ENCODE assay signal across 16 cellular contexts in genomic region chr5:136052692-136053335, GRCh38. TPM values are rescaled to one million over a fixed set of nuclear protein-coding genes. Genes with fewer than 3 reads are reported as not detected.
DNase-seq lines count a peak whose midpoint lies in the region; ATAC-seq, FAIRE-seq and TF ChIP-seq lines count a peak whose summit lies in the region.
"Had no signal": no experiment of that assay in that cellular context is flagged by ENCODE, and none has a peak within 500 bp of the region (broad histone marks: within the 10 kb centered on the region; RNA-seq: fewer than 3 reads in every experiment).

No MANE protein-coding gene starts in this region.

- TF ChIP-seq CTCF in A549 (IDR thresholded peaks at IDR 0.05) (no peak), Panc1 (IDR thresholded peaks at IDR 0.05) (no peak), fibroblast of lung (conservative IDR thresholded peaks at IDR 0.05 in 1 of 2, IDR thresholded peaks at IDR 0.05 in 1 of 2; ENCODE audit: low read depth in 1 of 2, low read length in 2 of 2) (no peak), psoas muscle (IDR thresholded peaks at IDR 0.05) (no peak), CD14-positive monocyte (IDR thresholded peaks at IDR 0.05) (no peak), neural progenitor cell (IDR thresholded peaks at IDR 0.05) (no peak)

- FAIRE-seq in A549 (lab: Jason Lieb, UNC), result no peak
- FAIRE-seq: pancreas, small intestine had no signal

- H3K79me2 ChIP-seq in fibroblast of lung (ENCODE audit: control insufficient read depth, insufficient read depth, low read length) (no peaks in the 10 kb centered on the region), neural progenitor cell (ENCODE audit: low read depth) (no peaks in the 10 kb centered on the region)

- H3K27me3 Mint-ChIP-seq in CD14-positive monocyte (ENCODE audit: low read depth in 3 of 3) (peaks cover 0 to 5% (median 4%) of the 10 kb centered on the region in 3 donors), neural progenitor cell (ENCODE audit: insufficient read depth, low read depth) (peaks cover 4% of the 10 kb centered on the region)
- H3K27me3 Mint-ChIP-seq: CD8-positive, alpha-beta memory T cell had no signal

- H2AFZ ChIP-seq in fibroblast of lung (ENCODE audit: low read length), result no peak overlapping the region
- H2AFZ ChIP-seq in neural progenitor cell (replicated peaks), result no peak overlapping the region

- H3K9ac ChIP-seq in fibroblast of lung (ENCODE audit: insufficient read depth, low read length), result no peak overlapping the region
- H3K9ac ChIP-seq in neural progenitor cell, result no peak overlapping the region

- H3K27ac ChIP-seq in A549 (peak overlapping the region; percentile 86 to 93), Panc1 (ENCODE audit: low read length) (peak overlapping the region; percentile 52), fibroblast of lung (ENCODE audit: insufficient read depth, low read length) (peak overlapping the region; percentile 92), psoas muscle (peak overlapping the region; percentile 30), neural progenitor cell (no peak overlapping the region)
- H3K27ac ChIP-seq: pancreas had no signal

- ATAC-seq in A549 (peak; percentile 1 to 2; a peak in 5 of 6 replicates), Panc1 (no peak; the same call in 1 of the 2 replicates), psoas muscle (no peak)

- H3K4me1 ChIP-seq in A549, result peaks cover 97% of the 10 kb centered on the region
- H3K4me1 ChIP-seq in Panc1 (ENCODE audit: control insufficient read depth, insufficient read depth, low read length), result peaks cover 30% of the 10 kb centered on the region
- peaks cover 41% of the 10 kb centered on the region for H3K4me1 ChIP-seq in fibroblast of lung (ENCODE audit: control insufficient read depth, extremely low read depth, insufficient read depth, low read length)
- H3K4me1 ChIP-seq in psoas muscle, result no peaks in the 10 kb centered on the region
- peaks cover 6% of the 10 kb centered on the region for H3K4me1 ChIP-seq in neural progenitor cell
- H3K4me1 ChIP-seq: pancreas had no signal

- in situ Hi-C loops in Panc1 (cut with HindIII; ENCODE audit: low pct_unique_long_range_greater_than_20kb, low sequenced_read_pairs), result no loop called here

- POLR2A ChIA-PET in A549 (lab: Yijun Ruan, JAX), result interaction anchor here (0.9 to 3.7 kb wide), 5 partner anchors 12 to 132 kb away, joined by 3 to 13 read pairs (median 5); partner anchors contain the start of gene TGFBI
- POLR2A ChIA-PET in Panc1 (lab: Charles Lee), result interaction anchor here (1.2 kb wide), 1 partner anchor 16 kb away, joined by 5 read pairs; no protein-coding TSS in a partner anchor

- intact Hi-C loops in Panc1 (cut with micrococcal nuclease; ENCODE audit: unreplicated experiment) (no loop called here), psoas muscle (cut with DNase I) (no loop called here), CD14-positive monocyte (cut with micrococcal nuclease) (no loop called here), posterior vena cava (cut with DNase I) (loop anchor here in 1 of 2 donors (2.0 kb wide), 1 partner anchor 24 kb away; the partner anchor contains the start of gene TGFBI)

- H3K27me3 ChIP-seq in Panc1 (ENCODE audit: control insufficient read depth, insufficient read depth, low read length) (no peaks in the 10 kb centered on the region), fibroblast of lung (ENCODE audit: control insufficient read depth, insufficient read depth, low read length) (no peaks in the 10 kb centered on the region), psoas muscle (ENCODE audit: insufficient read depth in 3 of 3, low read length in 2 of 3) (no peaks in the 10 kb centered on the region), neural progenitor cell (no peaks in the 10 kb centered on the region)
- H3K27me3 ChIP-seq: pancreas, tibial nerve had no signal

- H3K4me3 Mint-ChIP-seq in CD14-positive monocyte (no peak overlapping the region), neural progenitor cell (no peak overlapping the region)
- H3K4me3 Mint-ChIP-seq: activated T-helper 1 cell treated with anti-CD3 and anti-CD28 coated beads, Interleukin-12 subunit alpha, Interleukin-12 subunit beta, Interleukin-2, Interleukin-4 antibody, amounts not matched to agents 30 ng/mL and 10 ng/mL and 1 ng/mL, durations not matched to agents 14 hours and 24 hours and 36 hours; CD8-positive, alpha-beta memory T cell had no signal

- peaks cover 44% of the 10 kb centered on the region for H3K4me1 Mint-ChIP-seq in CD14-positive monocyte
- peaks cover 26% of the 10 kb centered on the region for H3K4me1 Mint-ChIP-seq in neural progenitor cell
- H3K4me1 Mint-ChIP-seq: CD8-positive, alpha-beta memory T cell had no signal

- BruUV-seq in Panc1 (replicated peaks; lab: Mats Ljungman, UMichigan), result no TSS peak

- H3K36me3 ChIP-seq in Panc1 (ENCODE audit: control insufficient read depth, insufficient read depth, low read length), result no peaks in the 10 kb centered on the region; the same call in 1 of the 2 replicates
- H3K36me3 ChIP-seq in fibroblast of lung (ENCODE audit: control insufficient read depth, insufficient read depth, low read length), result peaks cover 14% of the 10 kb centered on the region
- H3K36me3 ChIP-seq in psoas muscle (ENCODE audit: insufficient read depth in 1 of 2, low read depth in 1 of 2), result peaks cover 0 to 11% of the 10 kb centered on the region in 2 donors
- H3K36me3 ChIP-seq in neural progenitor cell, result no peaks in the 10 kb centered on the region
- H3K36me3 ChIP-seq: pancreas had no signal

- DNase-seq in A549 (ENCODE audit: low read depth in 1 of 2, low spot score in 1 of 2) (no peak), Panc1 (ENCODE audit: low read depth, low spot score) (no peak), fibroblast of lung (ENCODE audit: low read depth in 2 of 2) (no peak), psoas muscle (no peak), CD14-positive monocyte (ENCODE audit: low spot score) (no peak), T-helper 9 cell (no peak), posterior vena cava (ENCODE audit: low spot score) (no peak), neural progenitor cell (ENCODE audit: low spot score) (no peak)
- DNase-seq: CD8-positive, alpha-beta memory T cell; central memory CD4-positive, alpha-beta T cell; effector memory CD4-positive, alpha-beta T cell; NCI-H1436 treated with DMSO at 0.1 percent for 48 hours; pancreas; small intestine had no signal

- TF ChIP-seq POLR2A in A549 (IDR thresholded peaks at IDR 0.05; ENCODE audit: low read length), result no peak

- no peaks in the 10 kb centered on the region for H4K20me1 ChIP-seq in fibroblast of lung (ENCODE audit: control insufficient read depth, extremely low read depth, insufficient read depth, low read length)
- H4K20me1 ChIP-seq in neural progenitor cell (ENCODE audit: low read depth), result no peaks in the 10 kb centered on the region

- WGBS in A549 (ENCODE audit: missing lambda C conversion rate), result 83% methylated on average over 12 of the region's 13 CpGs
- WGBS in psoas muscle, 3 donors, result 95 to 98% (median 96%) methylated on average over 13 of the region's 13 CpGs

- H3K4me3 ChIP-seq in A549 (no peak overlapping the region), Panc1 (ENCODE audit: low read depth in 2 of 2, low read length in 2 of 2) (no peak overlapping the region), fibroblast of lung (replicated peaks in 1 of 4; ENCODE audit: control extremely low read depth in 1 of 4, insufficient read depth in 1 of 4, low read depth in 3 of 4, low read length in 4 of 4) (no peak overlapping the region), psoas muscle (no peak overlapping the region), neural progenitor cell (no peak overlapping the region)
- H3K4me3 ChIP-seq: pancreas, tibial nerve had no signal

- no peak for TF ChIP-seq RAD21 in A549 (conservative IDR thresholded peaks at IDR 0.05 in 1 of 2, IDR thresholded peaks at IDR 0.05 in 1 of 2)

- no peaks in the 10 kb centered on the region for H3F3A ChIP-seq in neural progenitor cell (ENCODE audit: low read depth)

- peaks cover 99 to 100% of the 10 kb centered on the region in 2 donors for H3K36me3 Mint-ChIP-seq in CD14-positive monocyte
- H3K36me3 Mint-ChIP-seq in neural progenitor cell, result no peaks in the 10 kb centered on the region

- CTCF ChIA-PET in A549 (lab: Yijun Ruan, JAX) (interaction anchor here (0.9 to 5.5 kb wide), 13 partner anchors 8 to 121 kb away, joined by 3 to 32 read pairs (median 4); no protein-coding TSS in a partner anchor), Panc1 (lab: Charles Lee) (interaction anchor here (0.7 kb wide), 1 partner anchor 1488 kb away, joined by 3 read pairs; no protein-coding TSS in a partner anchor)

- no peak for TF ChIP-seq EP300 in A549 (IDR thresholded peaks at IDR 0.05)

- peak overlapping the region; percentile 73 for H3K4me2 ChIP-seq in A549
- H3K4me2 ChIP-seq in fibroblast of lung (ENCODE audit: extremely low read depth, insufficient read depth, low read length), result no peak overlapping the region
- no peak overlapping the region for H3K4me2 ChIP-seq in neural progenitor cell

- H3K9me3 Mint-ChIP-seq in CD14-positive monocyte, result peaks cover 0 to 3% (median 0%) of the 10 kb centered on the region in 7 donors
- H3K9me3 Mint-ChIP-seq in neural progenitor cell, result no peaks in the 10 kb centered on the region
- H3K9me3 Mint-ChIP-seq: activated T-helper 1 cell treated with anti-CD3 and anti-CD28 coated beads, Interleukin-12 subunit alpha, Interleukin-12 subunit beta, Interleukin-2, Interleukin-4 antibody, amounts not matched to agents 30 ng/mL and 10 ng/mL and 1 ng/mL, durations not matched to agents 14 hours and 24 hours and 36 hours; CD8-positive, alpha-beta memory T cell had no signal

- no peaks in the 10 kb centered on the region for H3K9me3 ChIP-seq in A549
- H3K9me3 ChIP-seq in Panc1 (ENCODE audit: control insufficient read depth, insufficient read depth, low read depth, low read length), result no peaks in the 10 kb centered on the region
- H3K9me3 ChIP-seq in fibroblast of lung (ENCODE audit: control insufficient read depth, insufficient read depth, low read depth, low read length), result no peaks in the 10 kb centered on the region
- no peaks in the 10 kb centered on the region for H3K9me3 ChIP-seq in psoas muscle
- no peaks in the 10 kb centered on the region for H3K9me3 ChIP-seq in neural progenitor cell (ENCODE audit: low read depth)
- H3K9me3 ChIP-seq: pancreas, tibial nerve had no signal

- peak overlapping the region in 2 of 7 donors; percentile 40 to 46 for H3K27ac Mint-ChIP-seq in CD14-positive monocyte
- no peak overlapping the region for H3K27ac Mint-ChIP-seq in neural progenitor cell
- H3K27ac Mint-ChIP-seq: activated T-helper 1 cell treated with anti-CD3 and anti-CD28 coated beads, Interleukin-12 subunit alpha, Interleukin-12 subunit beta, Interleukin-2, Interleukin-4 antibody, amounts not matched to agents 30 ng/mL and 10 ng/mL and 1 ng/mL, durations not matched to agents 14 hours and 24 hours and 36 hours had no signal

RNA-seq across cellular contexts. Expression of gene TGFBI, which starts 24.0 kb away (rescaled TPM):
- polyA plus RNA-seq in A549 (2011; rRNA removed) (1,135 and 1,466 TPM in 2 replicates), A549 (2017; fragmentation: RNase III; extraction: RNeasy Plus Mini Kit Qiagen cat#74134 plus additional on column Dnase treatment) (1,411 to 1,859 TPM (median 1,765 TPM) in 3 replicates), fibroblast of lung (525 and 889 TPM in 2 replicates), psoas muscle (10 to 100 TPM; 18.8 to 28.3 (median 20.9) TPM), CD14-positive monocyte (100 to 1,000 TPM; 480 to 653 TPM)
- 661 and 843 TPM in 2 replicates for polyA plus RNA-seq in A549 (2012; cell fraction: cytosol; rRNA removed)
- polyA plus RNA-seq in A549 (2012; cell fraction: nucleus; rRNA removed), result 1,811 and 1,913 TPM in 2 replicates
- 1,411 and 1,484 TPM in 2 replicates for polyA minus RNA-seq in A549 (2011; rRNA and poly(A)+ RNA removed)
- total RNA-seq in Panc1 (2021; ENCODE audit: unreplicated experiment) (314 TPM), fibroblast of lung (270 and 398 TPM in 2 replicates), psoas muscle (10 to 100 TPM; 24.4 to 35.9 (median 30.3) TPM), posterior vena cava (100 to 1,000 TPM; 173 to 286 TPM), neural progenitor cell (ENCODE audit: low replicate concordance) (9.5 and 16.4 TPM in 2 replicates)
- 384 TPM for polyA plus RNA-seq in Panc1 (2012; ENCODE audit: insufficient read length)
- polyA plus RNA-seq in fibroblast of lung (2012), result 631 and 968 TPM in 2 replicates
- 379 and 787 TPM in 2 replicates for polyA minus RNA-seq in fibroblast of lung (ENCODE audit: low replicate concordance)
- total RNA-seq: activated T-helper 1 cell treated with anti-CD3 and anti-CD28 coated beads, Interleukin-12 subunit alpha, Interleukin-12 subunit beta, Interleukin-2, Interleukin-4 antibody, amounts not matched to agents 30 ng/mL and 10 ng/mL and 1 ng/mL, durations not matched to agents 14 hours and 24 hours and 36 hours had no signal

Comparison
In these comparisons a context has a peak if more than half of its experiments do, and no peak if none do; other contexts are left out.
1. ATAC-seq: peak in A549 (2 of 2); none in Panc1 (single experiment) and psoas muscle (0 of 4).